ENCODE assay signal across 8 cellular contexts in the genomic region with DNA sequence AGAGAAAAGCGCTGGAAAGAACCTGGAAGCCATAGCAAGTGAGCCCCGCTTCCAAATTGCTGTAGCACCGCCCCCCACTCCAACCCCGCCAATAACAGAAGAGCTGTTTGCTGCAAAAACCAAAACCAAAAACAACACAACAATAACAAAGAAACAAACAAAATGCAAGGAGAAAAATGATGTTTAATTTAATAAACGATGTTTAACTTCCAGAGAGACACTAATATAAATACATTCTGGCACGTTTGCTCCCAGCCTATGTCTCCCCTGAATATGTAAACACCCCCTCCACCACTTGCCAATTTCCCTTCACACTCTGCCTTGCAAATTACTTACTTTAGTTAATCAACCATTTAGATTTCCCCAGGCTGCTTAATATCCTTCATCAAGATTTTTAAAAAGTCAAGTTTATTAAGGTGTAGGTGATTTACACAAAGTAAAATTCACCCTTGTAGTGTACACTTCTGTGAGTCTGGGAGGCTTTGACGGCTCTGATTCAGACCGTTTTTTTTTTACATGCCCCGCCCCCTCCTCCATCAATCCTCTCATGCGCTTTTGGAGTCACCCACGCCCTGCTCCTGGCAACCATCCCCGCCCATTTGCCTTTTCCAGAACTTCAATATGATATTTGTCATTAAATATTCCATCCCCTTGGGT. TPM values are rescaled to one million over a fixed set of nuclear protein-coding genes. Genes with fewer than 3 reads are reported as not detected.
DNase-seq lines count a peak whose midpoint lies in the region; ATAC-seq, FAIRE-seq and TF ChIP-seq lines count a peak whose summit lies in the region.

No MANE protein-coding gene starts in this region.

- ATAC-seq in HepG2 = no peak
- no peak for ATAC-seq in stimulated activated naive CD8-positive, alpha-beta T cell treated with anti-CD3 and anti-CD28 coated beads, Interleukin-15, amount 100 ng/mL, for 72 hours
- ATAC-seq in GM21447 (IDR thresholded peaks at IDR 0.05; ENCODE audit: unreplicated experiment) = no peak
- ATAC-seq in HG03521 (IDR thresholded peaks at IDR 0.05; ENCODE audit: unreplicated experiment) = no peak

- no peak for TF ChIP-seq RAD21 in HepG2 (CRISPR knock-in tag; IDR thresholded peaks at IDR 0.05)

- CTCF ChIA-PET in HepG2 (lab: Yijun Ruan, JAX; ENCODE audit: low intra/inter-chr PET ratio, low total read pairs) = no interaction called here

- peak overlapping the region; percentile 59 for H2AFZ ChIP-seq in HepG2 (ENCODE audit: low read length)

- H3K79me2 ChIP-seq in HepG2 (ENCODE audit: insufficient read depth, low read length) = no peaks in the 10 kb centered on the region

- no peak for TF ChIP-seq CTCF in HepG2 (CRISPR knock-in tag; IDR thresholded peaks at IDR 0.05)

- intact Hi-C loops in HepG2 (cut with micrococcal nuclease; ENCODE audit: unreplicated experiment) = loop anchor here (5.0 to 10.0 kb wide), 3 partner anchors 48 to 245 kb away; a partner anchor contains a TSS

- H3K9me3 Mint-ChIP-seq in T-helper 2 cell treated with Interferon-gamma antibody and Interleukin-4, amounts not matched to agents 5 μg/mL and 100 μg/mL, for 36 hours = peaks cover under 1% of the 10 kb centered on the region
- peaks cover under 1 to 2% of the 10 kb centered on the region in 2 donors for H3K9me3 Mint-ChIP-seq in stimulated activated naive CD8-positive, alpha-beta T cell treated with anti-CD3 and anti-CD28 coated beads, Interleukin-15, amount 100 ng/mL, for 72 hours

- no peaks in the 10 kb centered on the region for H3K9me3 ChIP-seq in HepG2 (ENCODE audit: low read length)

- no peaks in the 10 kb centered on the region for H3K36me3 Mint-ChIP-seq in T-helper 2 cell treated with Interferon-gamma antibody and Interleukin-4, amounts not matched to agents 5 μg/mL and 100 μg/mL, for 36 hours (ENCODE audit: low read depth)

- H3K36me3 ChIP-seq in HepG2 (replicated peaks in 1 of 2; ENCODE audit: control insufficient read depth in 1 of 2, insufficient read depth in 2 of 2, low read length in 2 of 2) = no peaks in the 10 kb centered on the region

- H3K27me3 ChIP-seq in HepG2 (ENCODE audit: control insufficient read depth in 1 of 2, insufficient read depth in 2 of 2, low read length in 2 of 2) = peaks cover 0 to 15% of the 10 kb centered on the region in 2 experiments; a peak in 4 of 5 replicates

- peak overlapping the region; percentile 84 for H3K4me3 Mint-ChIP-seq in T-helper 2 cell treated with Interferon-gamma antibody and Interleukin-4, amounts not matched to agents 5 μg/mL and 100 μg/mL, for 36 hours
- H3K4me3 Mint-ChIP-seq in stimulated activated naive CD8-positive, alpha-beta T cell treated with anti-CD3 and anti-CD28 coated beads, Interleukin-15, amount 100 ng/mL, for 72 hours = peak overlapping the region; percentile 97 to 99

- no peak for TF ChIP-seq POLR2A in HepG2 (IDR thresholded peaks at IDR 0.05; ENCODE audit: insufficient read depth in 1 of 2, low read depth in 2 of 2, low read length in 2 of 2)

- no peak for FAIRE-seq in HepG2 (lab: Jason Lieb, UNC)

- H4K20me1 ChIP-seq in HepG2 (ENCODE audit: insufficient read depth, low read length) = no peaks in the 10 kb centered on the region

- no TSS peak for BruUV-seq in HepG2 (replicated peaks; lab: Mats Ljungman, UMichigan)

- DNase-seq in Daoy (ENCODE audit: low read depth) = peak; percentile 80
- peak; percentile 58 for DNase-seq in LHCN-M2 (ENCODE audit: low read depth)
- DNase-seq in T-helper 2 cell treated with Interferon-gamma antibody and Interleukin-4, amounts not matched to agents 5 μg/mL and 100 μg/mL, for 36 hours (ENCODE audit: low spot score) = peak; percentile 34
- DNase-seq in effector CD4-positive, alpha-beta T cell = peak; percentile 18
- no peak for DNase-seq in HepG2 (ENCODE audit: low spot score)
- DNase-seq in stimulated activated naive CD8-positive, alpha-beta T cell treated with anti-CD3 and anti-CD28 coated beads, Interleukin-15, amount 100 ng/mL, for 72 hours = peak in 1 of 2 donors; percentile 23

- H3K27ac Mint-ChIP-seq in T-helper 2 cell treated with Interferon-gamma antibody and Interleukin-4, amounts not matched to agents 5 μg/mL and 100 μg/mL, for 36 hours = peak overlapping the region; percentile 87
- H3K27ac Mint-ChIP-seq in stimulated activated naive CD8-positive, alpha-beta T cell treated with anti-CD3 and anti-CD28 coated beads, Interleukin-15, amount 100 ng/mL, for 72 hours = peak overlapping the region; percentile 49 to 88

- peaks cover 18% of the 10 kb centered on the region for H3K4me1 ChIP-seq in HepG2 (ENCODE audit: insufficient read depth, low read length)

- TF ChIP-seq EP300 in HepG2 (IDR thresholded peaks at IDR 0.05; ENCODE audit: low read depth in 2 of 2, low read length in 2 of 2) = no peak
- no peak for TF ChIP-seq EP300 in HepG2 (CRISPR knock-in tag; IDR thresholded peaks at IDR 0.05; ENCODE audit: borderline replicate concordance)

- 0% methylated on average over 12 of the region's 12 CpGs for WGBS in HepG2 (ENCODE audit: low lambda C conversion rate)

- H3K4me1 Mint-ChIP-seq in T-helper 2 cell treated with Interferon-gamma antibody and Interleukin-4, amounts not matched to agents 5 μg/mL and 100 μg/mL, for 36 hours (ENCODE audit: low read depth) = peaks cover 15% of the 10 kb centered on the region
- peaks cover 26% of the 10 kb centered on the region for H3K4me1 Mint-ChIP-seq in stimulated activated naive CD8-positive, alpha-beta T cell treated with anti-CD3 and anti-CD28 coated beads, Interleukin-15, amount 100 ng/mL, for 72 hours

- H3K4me2 ChIP-seq in HepG2 (ENCODE audit: low read depth, low read length) = peak overlapping the region; percentile 90

- H3K9ac ChIP-seq in HepG2 (ENCODE audit: insufficient read depth, low read depth, low read length) = no peak overlapping the region

- H3K27ac ChIP-seq in HepG2 (ENCODE audit: extremely low read length, insufficient read depth, low read length) = no peak overlapping the region

- POLR2A ChIA-PET in HepG2 (lab: Yijun Ruan, JAX) = no interaction called here

- H3K27me3 Mint-ChIP-seq in T-helper 2 cell treated with Interferon-gamma antibody and Interleukin-4, amounts not matched to agents 5 μg/mL and 100 μg/mL, for 36 hours (ENCODE audit: low read depth) = peaks cover 28% of the 10 kb centered on the region
- H3K27me3 Mint-ChIP-seq in stimulated activated naive CD8-positive, alpha-beta T cell treated with anti-CD3 and anti-CD28 coated beads, Interleukin-15, amount 100 ng/mL, for 72 hours = no peaks in the 10 kb centered on the region

- H3K4me3 ChIP-seq in HepG2 (replicated peaks in 1 of 3; ENCODE audit: insufficient read depth in 1 of 3, low read depth in 2 of 3, low read length in 3 of 3) = peak overlapping the region; percentile 46 to 72 (median 53)

- in situ Hi-C loops in HepG2 (cut with HindIII; ENCODE audit: extremely low pct_ligation_motif_present, low pct_unique_long_range_greater_than_20kb) = no loop called here

RNA-seq across cellular contexts. Expression of a gene that starts 0.5 kb away (rescaled TPM):
- total RNA-seq in Daoy (2014; rRNA removed; shearing (Covaris generic)) = 68.5 and 99.1 TPM in 2 replicates
- 63.5 and 107 TPM in 2 replicates for total RNA-seq in LHCN-M2 (2014; rRNA removed)
- polyA plus RNA-seq in LHCN-M2 (2012) = 382 TPM
- 4.3 and 6.0 TPM in 2 replicates for total RNA-seq in HepG2 (2016; rRNA removed; fragmentation: Illumina TruSeq; extraction: Trizol)
- 2.5 and 3.2 TPM in 2 replicates for total RNA-seq in HepG2 (2016; cell fraction: cytosol; rRNA removed; fragmentation: Illumina TruSeq; extraction: Trizol; ENCODE audit: low read depth)
- 5.0 and 5.5 TPM in 2 replicates for total RNA-seq in HepG2 (2016; cell fraction: insoluble cytoplasmic fraction; rRNA removed; fragmentation: Illumina TruSeq; extraction: Trizol)
- 3.6 and 3.7 TPM in 2 replicates for total RNA-seq in HepG2 (2016; cell fraction: membrane; rRNA removed; fragmentation: Illumina TruSeq; extraction: Trizol)
- total RNA-seq in HepG2 (2016; cell fraction: nucleus; rRNA removed; fragmentation: Illumina TruSeq; extraction: Trizol) = 1.6 and 1.9 TPM in 2 replicates
- 4.8 and 6.9 TPM in 2 replicates for polyA plus RNA-seq in HepG2 (2011; rRNA removed)
- 9.7 and 10.5 TPM in 2 replicates for polyA plus RNA-seq in HepG2 (2011; cell fraction: cytosol; rRNA removed)
- polyA plus RNA-seq in HepG2 (2011; cell fraction: nucleus; rRNA removed) = 3.1 and 4.9 TPM in 2 replicates
- 2.3 and 4.8 TPM in 2 replicates for polyA plus RNA-seq in HepG2 (2012)
- polyA plus RNA-seq in HepG2 (2016; cell fraction: cytosol; fragmentation: Illumina TruSeq; extraction: Trizol; ENCODE audit: low read depth) = 3.7 and 4.6 TPM in 2 replicates
- 6.3 and 6.5 TPM in 2 replicates for polyA plus RNA-seq in HepG2 (2016; cell fraction: insoluble cytoplasmic fraction; fragmentation: Illumina TruSeq; extraction: Trizol; ENCODE audit: low read depth)
- 2.3 and 3.4 TPM in 2 replicates for polyA plus RNA-seq in HepG2 (2016; cell fraction: membrane; fragmentation: Illumina TruSeq; extraction: Trizol; ENCODE audit: low read depth)
- 2.8 and 4.6 TPM in 2 replicates for polyA plus RNA-seq in HepG2 (2016; cell fraction: nucleus; fragmentation: Illumina TruSeq; extraction: Trizol; ENCODE audit: insufficient read depth, low read depth)
- polyA minus RNA-seq in HepG2 (2011; rRNA and poly(A)+ RNA removed; ENCODE audit: low replicate concordance) = 1.5 and 6.0 TPM in 2 replicates
- not detected in 2 replicates for polyA minus RNA-seq in HepG2 (2011; cell fraction: cytosol; rRNA and poly(A)+ RNA removed)
- polyA minus RNA-seq in HepG2 (2011; cell fraction: nucleus; rRNA and poly(A)+ RNA removed) = 1.1 TPM in 1 of 2 replicates, not detected in the other

RNA-seq across cellular contexts. Expression of a gene that starts 19.4 kb away (rescaled TPM):
- 19.1 and 24.6 TPM in 2 replicates for total RNA-seq in Daoy (2014; rRNA removed; shearing (Covaris generic))
- total RNA-seq in LHCN-M2 (2014; rRNA removed) = 0.51 and 1.5 TPM in 2 replicates
- 0.53 TPM for polyA plus RNA-seq in LHCN-M2 (2012)
- 1.2 and 2.0 TPM in 2 replicates for total RNA-seq in HepG2 (2016; rRNA removed; fragmentation: Illumina TruSeq; extraction: Trizol)
- total RNA-seq in HepG2 (2016; cell fraction: cytosol; rRNA removed; fragmentation: Illumina TruSeq; extraction: Trizol; ENCODE audit: low read depth) = 1.2 TPM in 1 of 2 replicates, not detected in the other
- 1.4 and 1.6 TPM in 2 replicates for total RNA-seq in HepG2 (2016; cell fraction: insoluble cytoplasmic fraction; rRNA removed; fragmentation: Illumina TruSeq; extraction: Trizol)
- 0.80 and 1.1 TPM in 2 replicates for total RNA-seq in HepG2 (2016; cell fraction: membrane; rRNA removed; fragmentation: Illumina TruSeq; extraction: Trizol)
- 1.3 and 2.1 TPM in 2 replicates for total RNA-seq in HepG2 (2016; cell fraction: nucleus; rRNA removed; fragmentation: Illumina TruSeq; extraction: Trizol)
- polyA plus RNA-seq in HepG2 (2011; rRNA removed) = 1.7 and 2.3 TPM in 2 replicates
- 2.5 and 3.5 TPM in 2 replicates for polyA plus RNA-seq in HepG2 (2011; cell fraction: cytosol; rRNA removed)
- 2.2 and 2.7 TPM in 2 replicates for polyA plus RNA-seq in HepG2 (2011; cell fraction: nucleus; rRNA removed)
- polyA plus RNA-seq in HepG2 (2012) = 1.0 and 1.3 TPM in 2 replicates
- 0.75 and 0.84 TPM in 2 replicates for polyA plus RNA-seq in HepG2 (2016; cell fraction: cytosol; fragmentation: Illumina TruSeq; extraction: Trizol; ENCODE audit: low read depth)
- 0.77 and 0.79 TPM in 2 replicates for polyA plus RNA-seq in HepG2 (2016; cell fraction: insoluble cytoplasmic fraction; fragmentation: Illumina TruSeq; extraction: Trizol; ENCODE audit: low read depth)
- 0.64 and 1.1 TPM in 2 replicates for polyA plus RNA-seq in HepG2 (2016; cell fraction: membrane; fragmentation: Illumina TruSeq; extraction: Trizol; ENCODE audit: low read depth)
- 2.4 and 2.5 TPM in 2 replicates for polyA plus RNA-seq in HepG2 (2016; cell fraction: nucleus; fragmentation: Illumina TruSeq; extraction: Trizol; ENCODE audit: insufficient read depth, low read depth)
- polyA minus RNA-seq in HepG2 (2011; rRNA and poly(A)+ RNA removed; ENCODE audit: low replicate concordance) = 2.4 and 59.0 TPM in 2 replicates
- polyA minus RNA-seq in HepG2 (2011; cell fraction: cytosol; rRNA and poly(A)+ RNA removed) = not detected in 2 replicates
- 0.39 and 1.1 TPM in 2 replicates for polyA minus RNA-seq in HepG2 (2011; cell fraction: nucleus; rRNA and poly(A)+ RNA removed)

RNA-seq across cellular contexts. Expression of a gene that starts 44.2 kb away (rescaled TPM):
- 7.1 and 17.6 TPM in 2 replicates for total RNA-seq in Daoy (2014; rRNA removed; shearing (Covaris generic))
- 0.19 and 0.40 TPM in 2 replicates for total RNA-seq in LHCN-M2 (2014; rRNA removed)
- polyA plus RNA-seq in LHCN-M2 (2012) = 0.10 TPM
- 19.8 and 21.2 TPM in 2 replicates for total RNA-seq in HepG2 (2016; rRNA removed; fragmentation: Illumina TruSeq; extraction: Trizol)
- 11.0 and 11.2 TPM in 2 replicates for total RNA-seq in HepG2 (2016; cell fraction: cytosol; rRNA removed; fragmentation: Illumina TruSeq; extraction: Trizol; ENCODE audit: low read depth)
- total RNA-seq in HepG2 (2016; cell fraction: insoluble cytoplasmic fraction; rRNA removed; fragmentation: Illumina TruSeq; extraction: Trizol) = 18.6 and 21.8 TPM in 2 replicates
- 22.0 and 22.8 TPM in 2 replicates for total RNA-seq in HepG2 (2016; cell fraction: membrane; rRNA removed; fragmentation: Illumina TruSeq; extraction: Trizol)
- 30.3 and 33.4 TPM in 2 replicates for total RNA-seq in HepG2 (2016; cell fraction: nucleus; rRNA removed; fragmentation: Illumina TruSeq; extraction: Trizol)
- polyA plus RNA-seq in HepG2 (2011; rRNA removed) = 6.9 and 9.5 TPM in 2 replicates
- 3.2 and 4.3 TPM in 2 replicates for polyA plus RNA-seq in HepG2 (2011; cell fraction: cytosol; rRNA removed)
- 5.9 and 7.3 TPM in 2 replicates for polyA plus RNA-seq in HepG2 (2011; cell fraction: nucleus; rRNA removed)
- polyA plus RNA-seq in HepG2 (2012) = 6.4 and 9.4 TPM in 2 replicates
- 9.3 and 13.3 TPM in 2 replicates for polyA plus RNA-seq in HepG2 (2016; cell fraction: cytosol; fragmentation: Illumina TruSeq; extraction: Trizol; ENCODE audit: low read depth)
- 20.1 and 21.1 TPM in 2 replicates for polyA plus RNA-seq in HepG2 (2016; cell fraction: insoluble cytoplasmic fraction; fragmentation: Illumina TruSeq; extraction: Trizol; ENCODE audit: low read depth)
- 13.0 and 13.8 TPM in 2 replicates for polyA plus RNA-seq in HepG2 (2016; cell fraction: membrane; fragmentation: Illumina TruSeq; extraction: Trizol; ENCODE audit: low read depth)
- polyA plus RNA-seq in HepG2 (2016; cell fraction: nucleus; fragmentation: Illumina TruSeq; extraction: Trizol; ENCODE audit: insufficient read depth, low read depth) = 21.4 and 24.0 TPM in 2 replicates
- 22.1 TPM in 1 of 2 replicates, not detected in the other for polyA minus RNA-seq in HepG2 (2011; rRNA and poly(A)+ RNA removed; ENCODE audit: low replicate concordance)
- 3.2 and 7.4 TPM in 2 replicates for polyA minus RNA-seq in HepG2 (2011; cell fraction: cytosol; rRNA and poly(A)+ RNA removed)
- 49.6 and 60.8 TPM in 2 replicates for polyA minus RNA-seq in HepG2 (2011; cell fraction: nucleus; rRNA and poly(A)+ RNA removed)

RNA-seq across cellular contexts. Expression of a gene that starts 48.8 kb away (rescaled TPM):
- 15.6 and 23.6 TPM in 2 replicates for total RNA-seq in Daoy (2014; rRNA removed; shearing (Covaris generic))
- total RNA-seq in LHCN-M2 (2014; rRNA removed) (21.0 and 31.2 TPM in 2 replicates), HepG2 (2016; rRNA removed; fragmentation: Illumina TruSeq; extraction: Trizol) (19.0 and 19.3 TPM in 2 replicates)
- polyA plus RNA-seq in LHCN-M2 (2012) = 52.8 TPM
- 6.4 and 9.9 TPM in 2 replicates for total RNA-seq in HepG2 (2016; cell fraction: cytosol; rRNA removed; fragmentation: Illumina TruSeq; extraction: Trizol; ENCODE audit: low read depth)
- total RNA-seq in HepG2 (2016; cell fraction: insoluble cytoplasmic fraction; rRNA removed; fragmentation: Illumina TruSeq; extraction: Trizol) = 18.3 and 20.8 TPM in 2 replicates
- total RNA-seq in HepG2 (2016; cell fraction: membrane; rRNA removed; fragmentation: Illumina TruSeq; extraction: Trizol) = 10.0 and 10.1 TPM in 2 replicates
- 14.3 and 16.2 TPM in 2 replicates for total RNA-seq in HepG2 (2016; cell fraction: nucleus; rRNA removed; fragmentation: Illumina TruSeq; extraction: Trizol)
- 9.6 and 11.9 TPM in 2 replicates for polyA plus RNA-seq in HepG2 (2011; rRNA removed)
- polyA plus RNA-seq in HepG2 (2011; cell fraction: cytosol; rRNA removed) = 14.3 and 18.1 TPM in 2 replicates
- 13.5 TPM in 2 replicates for polyA plus RNA-seq in HepG2 (2011; cell fraction: nucleus; rRNA removed)
- 8.0 and 11.2 TPM in 2 replicates for polyA plus RNA-seq in HepG2 (2012)
- 5.6 and 7.8 TPM in 2 replicates for polyA plus RNA-seq in HepG2 (2016; cell fraction: cytosol; fragmentation: Illumina TruSeq; extraction: Trizol; ENCODE audit: low read depth)
- polyA plus RNA-seq in HepG2 (2016; cell fraction: insoluble cytoplasmic fraction; fragmentation: Illumina TruSeq; extraction: Trizol; ENCODE audit: low read depth) = 12.7 and 14.3 TPM in 2 replicates
- 5.7 and 8.7 TPM in 2 replicates for polyA plus RNA-seq in HepG2 (2016; cell fraction: membrane; fragmentation: Illumina TruSeq; extraction: Trizol; ENCODE audit: low read depth)
- 26.6 and 29.4 TPM in 2 replicates for polyA plus RNA-seq in HepG2 (2016; cell fraction: nucleus; fragmentation: Illumina TruSeq; extraction: Trizol; ENCODE audit: insufficient read depth, low read depth)
- 5.1 and 14.3 TPM in 2 replicates for polyA minus RNA-seq in HepG2 (2011; rRNA and poly(A)+ RNA removed; ENCODE audit: low replicate concordance)
- 2.7 and 3.1 TPM in 2 replicates for polyA minus RNA-seq in HepG2 (2011; cell fraction: cytosol; rRNA and poly(A)+ RNA removed)
- polyA minus RNA-seq in HepG2 (2011; cell fraction: nucleus; rRNA and poly(A)+ RNA removed) = 5.5 and 8.3 TPM in 2 replicates

RNA-seq across cellular contexts. Expression of a gene that starts 48.9 kb away (rescaled TPM):
- 215 and 264 TPM in 2 replicates for total RNA-seq in Daoy (2014; rRNA removed; shearing (Covaris generic))
- total RNA-seq in LHCN-M2 (2014; rRNA removed) (155 and 171 TPM in 2 replicates), HepG2 (2016; rRNA removed; fragmentation: Illumina TruSeq; extraction: Trizol) (149 and 215 TPM in 2 replicates)
- polyA plus RNA-seq in LHCN-M2 (2012) = 147 TPM
- total RNA-seq in HepG2 (2016; cell fraction: cytosol; rRNA removed; fragmentation: Illumina TruSeq; extraction: Trizol; ENCODE audit: low read depth) = 8.8 and 12.3 TPM in 2 replicates
- 152 and 207 TPM in 2 replicates for total RNA-seq in HepG2 (2016; cell fraction: insoluble cytoplasmic fraction; rRNA removed; fragmentation: Illumina TruSeq; extraction: Trizol)
- 25.6 and 27.8 TPM in 2 replicates for total RNA-seq in HepG2 (2016; cell fraction: membrane; rRNA removed; fragmentation: Illumina TruSeq; extraction: Trizol)
- 84.5 and 106 TPM in 2 replicates for total RNA-seq in HepG2 (2016; cell fraction: nucleus; rRNA removed; fragmentation: Illumina TruSeq; extraction: Trizol)
- polyA plus RNA-seq in HepG2 (2011; rRNA removed) = 62.3 and 67.3 TPM in 2 replicates
- polyA plus RNA-seq in HepG2 (2011; cell fraction: cytosol; rRNA removed) = 38.2 and 50.1 TPM in 2 replicates
- 56.2 and 66.5 TPM in 2 replicates for polyA plus RNA-seq in HepG2 (2011; cell fraction: nucleus; rRNA removed)
- 86.8 and 88.0 TPM in 2 replicates for polyA plus RNA-seq in HepG2 (2012)
- polyA plus RNA-seq in HepG2 (2016; cell fraction: cytosol; fragmentation: Illumina TruSeq; extraction: Trizol; ENCODE audit: low read depth) = 5.2 and 6.0 TPM in 2 replicates
- polyA plus RNA-seq in HepG2 (2016; cell fraction: insoluble cytoplasmic fraction; fragmentation: Illumina TruSeq; extraction: Trizol; ENCODE audit: low read depth) = 160 and 163 TPM in 2 replicates
- polyA plus RNA-seq in HepG2 (2016; cell fraction: membrane; fragmentation: Illumina TruSeq; extraction: Trizol; ENCODE audit: low read depth) = 12.6 and 13.0 TPM in 2 replicates
- polyA plus RNA-seq in HepG2 (2016; cell fraction: nucleus; fragmentation: Illumina TruSeq; extraction: Trizol; ENCODE audit: insufficient read depth, low read depth) = 104 and 108 TPM in 2 replicates
- polyA minus RNA-seq in HepG2 (2011; rRNA and poly(A)+ RNA removed; ENCODE audit: low replicate concordance) = 50.1 and 167 TPM in 2 replicates
- 37.3 and 43.9 TPM in 2 replicates for polyA minus RNA-seq in HepG2 (2011; cell fraction: cytosol; rRNA and poly(A)+ RNA removed)
- polyA minus RNA-seq in HepG2 (2011; cell fraction: nucleus; rRNA and poly(A)+ RNA removed) = 50.2 and 79.2 TPM in 2 replicates
